In the genomic region with DNA sequence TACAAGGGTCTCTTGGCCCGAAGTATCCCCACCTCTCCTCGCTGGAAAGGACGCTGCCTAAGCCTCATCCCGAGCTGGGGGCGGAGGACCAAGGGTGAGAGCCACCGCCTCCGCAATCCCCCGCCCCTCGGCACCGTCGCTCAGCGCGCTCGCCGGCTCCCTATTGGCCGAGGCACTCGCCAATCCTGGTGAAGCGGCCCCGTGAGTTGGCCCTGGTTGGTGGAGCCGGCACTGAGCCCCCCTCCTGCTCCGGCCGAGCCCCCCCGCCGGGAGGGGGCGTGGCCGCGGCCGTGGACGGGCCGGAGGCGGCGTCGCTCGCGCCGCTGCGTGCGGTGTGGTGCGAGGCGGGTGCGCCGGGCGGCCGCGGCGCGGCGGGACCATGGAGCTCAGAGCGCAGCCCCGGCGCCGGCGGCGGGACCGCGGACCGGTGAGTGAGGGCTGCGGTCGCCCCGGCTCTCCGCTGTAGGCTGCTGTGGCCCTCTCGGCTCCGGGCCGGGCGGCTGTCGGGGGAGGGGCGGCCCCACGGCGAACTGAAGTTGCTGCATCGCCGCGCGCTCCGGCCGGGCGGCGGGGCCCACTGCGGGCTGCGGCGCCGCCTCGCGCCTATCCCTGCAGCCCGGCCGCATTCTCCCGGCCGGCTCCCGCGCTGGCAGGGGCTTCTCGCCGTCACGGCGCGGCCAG, we compare ENCODE assay signal across 8 cellular contexts. TPM values are rescaled to one million over a fixed set of nuclear protein-coding genes. Genes with fewer than 3 reads are reported as not detected.
A peak's percentile ranks its signal among the peaks of the same experiment; 100 is the strongest.
DNase-seq lines count a peak whose midpoint lies in the region; ATAC-seq, FAIRE-seq and TF ChIP-seq lines count a peak whose summit lies in the region.

A gene with protein sequence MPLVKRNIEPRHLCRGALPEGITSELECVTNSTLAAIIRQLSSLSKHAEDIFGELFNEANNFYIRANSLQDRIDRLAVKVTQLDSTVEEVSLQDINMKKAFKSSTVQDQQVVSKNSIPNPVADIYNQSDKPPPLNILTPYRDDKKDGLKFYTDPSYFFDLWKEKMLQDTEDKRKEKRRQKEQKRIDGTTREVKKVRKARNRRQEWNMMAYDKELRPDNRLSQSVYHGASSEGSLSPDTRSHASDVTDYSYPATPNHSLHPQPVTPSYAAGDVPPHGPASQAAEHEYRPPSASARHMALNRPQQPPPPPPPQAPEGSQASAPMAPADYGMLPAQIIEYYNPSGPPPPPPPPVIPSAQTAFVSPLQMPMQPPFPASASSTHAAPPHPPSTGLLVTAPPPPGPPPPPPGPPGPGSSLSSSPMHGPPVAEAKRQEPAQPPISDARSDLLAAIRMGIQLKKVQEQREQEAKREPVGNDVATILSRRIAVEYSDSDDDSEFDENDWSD (plus strand): TSS at position 291 of the 681 bp plus-strand sequence. CDS start 84,588 bp downstream, outside the sequence.

- peaks cover 3% of the 10 kb centered on the region; the same call in 1 of the 2 replicates for H3K9me3 ChIP-seq in iPS-20b (ENCODE audit: insufficient read depth, low read depth, low read length)
- no peaks in the 10 kb centered on the region for H3K9me3 ChIP-seq in gastrocnemius medialis

- DNase-seq in GM12864 (ENCODE audit: low read depth) (peak; percentile 34), NCI-H1092 (lab: John Stamatoyannopoulos, UW) (peak; percentile 96), SKM-1 treated with dmso at 0.1 percent for 144 hours (lab: John Stamatoyannopoulos, UW; ENCODE audit: unreplicated experiment) (peak; percentile 92), bronchial epithelial cell (ENCODE audit: low read depth) (peak; percentile 78), gastrocnemius medialis (peak; percentile 90 to 92)
- no peak for DNase-seq in stimulated activated naive CD4-positive, alpha-beta T cell (lab: John Stamatoyannopoulos, UW)

- TF ChIP-seq POLR2A in gastrocnemius medialis (IDR thresholded peaks at IDR 0.05): peak; percentile 55 to 60

- H3K27me3 ChIP-seq in bronchial epithelial cell (ENCODE audit: control insufficient read depth, insufficient read depth, low read length): no peaks in the 10 kb centered on the region
- peaks cover 29% of the 10 kb centered on the region for H3K27me3 ChIP-seq in iPS-20b (ENCODE audit: insufficient read depth, low read length)
- peaks cover 0 to 3% (median 0%) of the 10 kb centered on the region in 3 donors for H3K27me3 ChIP-seq in gastrocnemius medialis

- TF ChIP-seq CTCF in GM12864 (IDR thresholded peaks at IDR 0.05; ENCODE audit: low read depth, low read length, missing control alignments) (no peak), bronchial epithelial cell (IDR thresholded peaks at IDR 0.05; ENCODE audit: insufficient read depth, low read length, severe bottlenecking) (no peak), gastrocnemius medialis (IDR thresholded peaks at IDR 0.05 in 4 of 5, conservative IDR thresholded peaks at IDR 0.05 in 1 of 5) (no peak)

- peaks cover 12% of the 10 kb centered on the region; the same call in 1 of the 2 replicates for H3K4me1 ChIP-seq in iPS-20b (ENCODE audit: insufficient read depth, low read length)
- peaks cover 0 to 12% of the 10 kb centered on the region in 2 donors for H3K4me1 ChIP-seq in gastrocnemius medialis

- no peak for FAIRE-seq in bronchial epithelial cell (lab: Jason Lieb, UNC)

- intact Hi-C loops in gastrocnemius medialis (cut with DNase I; ENCODE audit: low total_unique reads): loop anchor here (1.0 to 10.0 kb wide), 3 partner anchors 45 to 371 kb away; a partner anchor contains a TSS

- peak within 1 kb of the TSS; percentile 67; the same call in 1 of the 2 replicates for H3K9ac ChIP-seq in iPS-20b (ENCODE audit: low read depth, low read length)

- ATAC-seq in HG02588 (IDR thresholded peaks at IDR 0.05; ENCODE audit: unreplicated experiment) (peak; percentile 86), gastrocnemius medialis (peak; percentile 92 to 93)

- no peak within 1 kb of the TSS for H3K27ac ChIP-seq in iPS-20b (ENCODE audit: low read length)
- H3K27ac ChIP-seq in gastrocnemius medialis: peak within 1 kb of the TSS; percentile 9 to 69 (median 57)

- in situ Hi-C loops in gastrocnemius medialis (cut with MboI; ENCODE audit: low sequenced_read_pairs in 4 of 4): no loop called here

- H3K36me3 ChIP-seq in bronchial epithelial cell (ENCODE audit: control insufficient read depth, insufficient read depth, low read length) (no peaks in the 10 kb centered on the region), iPS-20b (ENCODE audit: insufficient read depth, low read depth, low read length) (no peaks in the 10 kb centered on the region), gastrocnemius medialis (no peaks in the 10 kb centered on the region)

- H3K4me3 ChIP-seq in GM12864 (ENCODE audit: low read depth, low read length) (peak within 1 kb of the TSS; percentile 45; the same call in 1 of the 2 replicates), bronchial epithelial cell (ENCODE audit: low read depth, low read length) (peak within 1 kb of the TSS; percentile 70), iPS-20b (ENCODE audit: low read length) (peak within 1 kb of the TSS; percentile 76), gastrocnemius medialis (peak within 1 kb of the TSS; percentile 60 to 73 (median 70))

RNA-seq across cellular contexts. Expression of the gene that starts here (rescaled TPM):
- total RNA-seq in bronchial epithelial cell (4.5 and 5.5 TPM in 2 replicates), gastrocnemius medialis (10 to 100 TPM in 1 of 4 donors, 1 to 10 TPM in 3; 5.4 to 11.6 (median 7.6) TPM)

Comparison
In these comparisons a context has a peak if more than half of its experiments do, and no peak if none do; other contexts are left out.
1. DNase-seq: peak in GM12864 (single experiment), NCI-H1092 (single experiment), SKM-1 treated with dmso at 0.1 percent for 144 hours (single experiment), bronchial epithelial cell (single experiment) and gastrocnemius medialis (2 of 2); none in stimulated activated naive CD4-positive, alpha-beta T cell (0 of 6).
2. Peak in every context shown above with its lines, with median percentiles within 50 percentile points of each other: H3K4me3 ChIP-seq.